In the genomic region with DNA sequence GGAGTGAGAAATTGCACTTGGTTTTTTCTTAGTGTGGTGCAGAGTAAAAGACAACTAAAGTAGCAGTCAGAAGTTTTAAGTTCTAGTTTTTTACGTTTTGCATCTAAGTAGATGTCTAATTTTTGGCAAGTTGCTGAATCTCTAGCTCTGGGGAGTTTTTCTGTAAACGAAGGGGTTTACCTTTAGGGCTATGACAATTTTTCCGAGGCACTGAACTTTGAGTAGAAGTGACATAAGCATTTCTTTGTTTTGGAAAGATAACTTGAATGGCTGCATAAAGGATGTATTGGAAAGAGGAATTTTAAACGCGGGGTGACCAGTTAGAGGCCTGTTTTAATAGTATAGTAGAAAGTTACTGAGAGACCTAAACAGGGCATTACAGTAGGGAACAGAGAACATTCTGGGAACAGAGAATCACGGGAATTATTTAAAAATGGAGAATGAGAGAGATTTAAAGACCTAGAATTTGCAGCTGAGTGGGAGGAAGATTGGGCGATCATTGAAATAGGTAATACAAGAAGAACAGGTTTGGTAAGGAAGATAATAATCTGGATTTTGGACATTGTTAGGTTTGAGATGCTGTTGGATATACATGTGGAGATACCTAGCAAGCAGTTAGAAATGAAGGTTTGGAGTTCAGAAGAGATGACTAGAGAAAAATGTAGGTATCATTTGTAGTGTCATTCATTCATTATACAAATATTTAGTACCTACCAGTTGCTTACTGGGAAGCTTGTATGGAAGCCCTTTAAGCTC, we compare ENCODE assay signal across 8 cellular contexts. TPM values are rescaled to one million over a fixed set of nuclear protein-coding genes. Genes with fewer than 3 reads are reported as not detected.
A peak's percentile ranks its signal among the peaks of the same experiment; 100 is the strongest.
DNase-seq lines count a peak whose midpoint lies in the region; ATAC-seq and TF ChIP-seq lines count a peak whose summit lies in the region.

No MANE protein-coding gene starts in this region.

- TF ChIP-seq CTCF in GM12865 (IDR thresholded peaks at IDR 0.05; ENCODE audit: insufficient read depth, low read depth, low read length, missing control alignments) (no peak), Panc1 (IDR thresholded peaks at IDR 0.05) (no peak), epithelial cell of proximal tubule (conservative IDR thresholded peaks at IDR 0.05; ENCODE audit: low read depth, low read length) (no peak), psoas muscle (IDR thresholded peaks at IDR 0.05) (no peak)

- BruUV-seq in Panc1 (replicated peaks; lab: Mats Ljungman, UMichigan) = TSS peak; percentile 87

- H3K36me3 ChIP-seq in Panc1 (ENCODE audit: control insufficient read depth, insufficient read depth, low read length) (peaks cover 10% of the 10 kb centered on the region), psoas muscle (ENCODE audit: insufficient read depth in 1 of 2, low read depth in 1 of 2) (peaks cover 0 to 4% of the 10 kb centered on the region in 2 donors)

- POLR2A ChIA-PET in Panc1 (lab: Charles Lee) = no interaction called here

- in situ Hi-C loops in Panc1 (cut with HindIII; ENCODE audit: low pct_unique_long_range_greater_than_20kb, low sequenced_read_pairs) = no loop called here

- H3K4me1 ChIP-seq in Panc1 (ENCODE audit: control insufficient read depth, insufficient read depth, low read length) = peaks cover 13% of the 10 kb centered on the region; the same call in 1 of the 2 replicates
- peaks cover 15% of the 10 kb centered on the region for H3K4me1 ChIP-seq in psoas muscle

- H3K27me3 ChIP-seq in Panc1 (ENCODE audit: control insufficient read depth, insufficient read depth, low read length) = no peaks in the 10 kb centered on the region
- no peaks in the 10 kb centered on the region for H3K27me3 ChIP-seq in psoas muscle (ENCODE audit: insufficient read depth in 3 of 3, low read length in 2 of 3)

- H3K4me3 ChIP-seq in GM12865 (ENCODE audit: low read depth, low read length) = peak overlapping the region; percentile 98
- peak overlapping the region; percentile 86 to 88 for H3K4me3 ChIP-seq in Panc1 (ENCODE audit: low read depth in 2 of 2, low read length in 2 of 2)
- peak overlapping the region; percentile 92 for H3K4me3 ChIP-seq in epithelial cell of proximal tubule (ENCODE audit: low read depth, low read length)
- H3K4me3 ChIP-seq in psoas muscle = peak overlapping the region; percentile 89

- DNase-seq in GM12865 (ENCODE audit: low read depth) (no peak), Panc1 (ENCODE audit: low read depth, low spot score) (no peak), epithelial cell of proximal tubule (ENCODE audit: low read depth) (no peak), psoas muscle (no peak), NCI-H2196 (lab: John Stamatoyannopoulos, UW; ENCODE audit: unreplicated experiment) (no peak), pons (ENCODE audit: low spot score) (no peak)

- H3K27ac ChIP-seq in Panc1 (ENCODE audit: low read length) (peak overlapping the region; percentile 95), psoas muscle (peak overlapping the region; percentile 94)

- intact Hi-C loops in Panc1 (cut with micrococcal nuclease; ENCODE audit: unreplicated experiment) = no loop called here
- intact Hi-C loops in psoas muscle (cut with DNase I) = loop anchor here in 1 of 2 donors (5.0 kb wide), 1 partner anchor 101 kb away; no protein-coding TSS in a partner anchor

- CTCF ChIA-PET in Panc1 (lab: Charles Lee) = no interaction called here

- WGBS in psoas muscle, 3 donors = 36 to 38% (median 38%) methylated on average over 7 of the region's 7 CpGs

- ATAC-seq in Panc1 (no peak), psoas muscle (no peak), GM21529 (IDR thresholded peaks at IDR 0.05; ENCODE audit: unreplicated experiment) (no peak), HG03196 (IDR thresholded peaks at IDR 0.05; ENCODE audit: unreplicated experiment) (no peak)

- H3K9me3 ChIP-seq in Panc1 (ENCODE audit: control insufficient read depth, insufficient read depth, low read depth, low read length) (no peaks in the 10 kb centered on the region), psoas muscle (no peaks in the 10 kb centered on the region)

RNA-seq across cellular contexts. Expression of gene ZNF410, which starts 1.2 kb away (rescaled TPM):
- total RNA-seq in Panc1 (2021; ENCODE audit: unreplicated experiment) (31.2 TPM), epithelial cell of proximal tubule (43.8 and 52.9 TPM in 2 replicates), psoas muscle (10 to 100 TPM; 13.1 to 22.7 (median 21.1) TPM)
- polyA plus RNA-seq in Panc1 (2012; ENCODE audit: insufficient read length) = 22.2 TPM
- 10 to 100 TPM; 16.0 to 40.6 (median 26.9) TPM for polyA plus RNA-seq in psoas muscle

RNA-seq across cellular contexts. Expression of gene PTGR2, which starts 36.3 kb away (rescaled TPM):
- 17.1 TPM for total RNA-seq in Panc1 (2021; ENCODE audit: unreplicated experiment)
- polyA plus RNA-seq in Panc1 (2012; ENCODE audit: insufficient read length) = 8.1 TPM
- 4.8 and 5.4 TPM in 2 replicates for total RNA-seq in epithelial cell of proximal tubule
- 10 to 100 TPM; 12.3 to 23.8 (median 20.4) TPM for total RNA-seq in psoas muscle
- 10 to 100 TPM in 2 of 3 donors, 1 to 10 TPM in 1; 7.9 to 11.5 (median 11.2) TPM for polyA plus RNA-seq in psoas muscle
